In the genomic region with DNA sequence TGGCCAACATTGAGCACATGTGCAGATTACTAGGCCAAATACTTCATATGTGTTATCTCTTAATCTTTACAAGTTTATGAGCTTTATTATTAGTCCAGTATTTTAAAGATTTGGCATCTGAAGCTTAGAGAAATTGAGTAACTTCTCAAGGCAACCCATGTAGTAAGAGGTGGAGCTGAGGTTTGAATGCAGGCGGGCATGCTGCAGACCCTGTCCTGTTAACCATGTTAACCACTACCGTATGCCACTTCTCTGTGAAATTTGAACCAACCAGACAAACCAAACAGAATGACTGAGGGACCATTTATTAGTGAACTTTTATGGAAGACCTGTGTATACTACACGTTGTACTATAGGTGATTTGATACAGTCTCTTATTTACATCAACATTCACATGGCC, we compare ENCODE assay signal across 20 cellular contexts.
"Had no signal": no experiment of that assay in that cellular context is flagged by ENCODE, and none has a peak within 500 bp of the region (broad histone marks: within the 10 kb centered on the region; RNA-seq: fewer than 3 reads in every experiment).

No MANE protein-coding gene starts in this region.

- H3K27me3 Mint-ChIP-seq: activated naive CD4-positive, alpha-beta T cell treated with anti-CD3 and anti-CD28 coated beads, Interleukin-2, amount 50 U/mL, for 24 hours; central memory CD8-positive, alpha-beta T cell; naive thymus-derived CD8-positive, alpha-beta T cell had no signal

- H3K27ac ChIP-seq: brain microvascular endothelial cell, epithelial cell of prostate, vagina had no signal

- ATAC-seq: activated CD8-positive, alpha-beta T cell treated with anti-CD3 and anti-CD28 coated beads, Interleukin-2, amount 10 ng/mL, durations not matched to agents 7 days and 5 days; stimulated activated effector memory CD8-positive, alpha-beta T cell treated with anti-CD3 and anti-CD28 coated beads, Interleukin-12 subunit alpha, Interleukin-12 subunit beta, amount 100 ng/mL, for 72 hours had no signal

- DNase-seq: activated CD4-positive, alpha-beta T cell treated with anti-CD3 and anti-CD28 coated beads for 1 hour; activated CD4-positive, alpha-beta T cell treated with anti-CD3 and anti-CD28 coated beads, Interleukin-2, amount 50 U/mL, for 1 hour; activated CD8-positive, alpha-beta T cell treated with anti-CD3 and anti-CD28 coated beads, Interleukin-2, amount 10 ng/mL, durations not matched to agents 7 days and 5 days; activated gamma-delta T cell; brain microvascular endothelial cell; colonic mucosa; heart left ventricle; left cardiac atrium; naive thymus-derived CD8-positive, alpha-beta T cell; pancreas; right lobe of liver; stimulated activated CD4-positive, alpha-beta T cell treated with anti-CD3 and anti-CD28 coated beads, Interleukin-2, amount 100 ng/mL, for 24 hours; stomach had no signal

- H3K36me3 Mint-ChIP-seq: stimulated activated effector memory CD8-positive, alpha-beta T cell treated with anti-CD3 and anti-CD28 coated beads, Interleukin-12 subunit alpha, Interleukin-12 subunit beta, amount 100 ng/mL, for 72 hours had no signal

- H3K4me3 Mint-ChIP-seq: activated CD8-positive, alpha-beta T cell treated with anti-CD3 and anti-CD28 coated beads, Interleukin-2, amount 10 ng/mL, durations not matched to agents 7 days and 5 days; activated naive CD4-positive, alpha-beta T cell treated with anti-CD3 and anti-CD28 coated beads, Interleukin-2, amount 50 U/mL, for 24 hours; activated T-helper 1 cell treated with anti-CD3 and anti-CD28 coated beads, Interleukin-12 subunit alpha, Interleukin-12 subunit beta, Interleukin-2, Interleukin-4 antibody, amounts not matched to agents 30 ng/mL and 10 ng/mL and 1 ng/mL, durations not matched to agents 14 hours and 24 hours and 36 hours; central memory CD8-positive, alpha-beta T cell; naive thymus-derived CD8-positive, alpha-beta T cell; stimulated activated effector memory CD8-positive, alpha-beta T cell treated with anti-CD3 and anti-CD28 coated beads, Interleukin-12 subunit alpha, Interleukin-12 subunit beta, amount 100 ng/mL, for 72 hours; T-helper 2 cell treated with Interferon-gamma antibody and Interleukin-4, amounts not matched to agents 5 μg/mL and 100 μg/mL, for 36 hours had no signal

- H3K27ac Mint-ChIP-seq: activated CD8-positive, alpha-beta T cell treated with anti-CD3 and anti-CD28 coated beads, Interleukin-2, amount 10 ng/mL, durations not matched to agents 7 days and 5 days; activated T-helper 1 cell treated with anti-CD3 and anti-CD28 coated beads, Interleukin-12 subunit alpha, Interleukin-12 subunit beta, Interleukin-2, Interleukin-4 antibody, amounts not matched to agents 30 ng/mL and 10 ng/mL and 1 ng/mL, durations not matched to agents 14 hours and 24 hours and 36 hours; stimulated activated effector memory CD8-positive, alpha-beta T cell treated with anti-CD3 and anti-CD28 coated beads, Interleukin-12 subunit alpha, Interleukin-12 subunit beta, amount 100 ng/mL, for 72 hours; T-helper 2 cell treated with Interferon-gamma antibody and Interleukin-4, amounts not matched to agents 5 μg/mL and 100 μg/mL, for 36 hours had no signal

- H3K9me3 Mint-ChIP-seq: activated naive CD4-positive, alpha-beta T cell treated with anti-CD3 and anti-CD28 coated beads, Interleukin-2, amount 50 U/mL, for 24 hours; activated T-helper 1 cell treated with anti-CD3 and anti-CD28 coated beads, Interleukin-12 subunit alpha, Interleukin-12 subunit beta, Interleukin-2, Interleukin-4 antibody, amounts not matched to agents 30 ng/mL and 10 ng/mL and 1 ng/mL, durations not matched to agents 14 hours and 24 hours and 36 hours; central memory CD8-positive, alpha-beta T cell; naive thymus-derived CD8-positive, alpha-beta T cell; stimulated activated effector memory CD8-positive, alpha-beta T cell treated with anti-CD3 and anti-CD28 coated beads, Interleukin-12 subunit alpha, Interleukin-12 subunit beta, amount 100 ng/mL, for 72 hours; T-helper 2 cell treated with Interferon-gamma antibody and Interleukin-4, amounts not matched to agents 5 μg/mL and 100 μg/mL, for 36 hours had no signal
